Comparison of ENCODE assay signal across 1 cellular context in genomic region chr3:101722394-101723173, GRCh38.
TF ChIP-seq lines count a peak whose summit lies in the region.

No MANE protein-coding gene starts in this region.

TF ChIP-seq in GM12878, 131 proteins besides CTCF, POLR2A, EP300 and RAD21 (continued from another document):
- no peak for TF ChIP-seq CEBPZ (IDR thresholded peaks at IDR 0.05; ENCODE audit: low read depth, low read length)
- peak; percentile 73; the same call in 1 of the 2 replicates for TF ChIP-seq TCF12 (IDR thresholded peaks at IDR 0.05; ENCODE audit: low read depth, low read length)
- TF ChIP-seq RB1 (IDR thresholded peaks at IDR 0.05; ENCODE audit: borderline replicate concordance), result 0 out of 2 replicates have a peak, but pooled peaks have one; percentile 26
- TF ChIP-seq HDAC6 (IDR thresholded peaks at IDR 0.05; ENCODE audit: unreplicated experiment), result no peak
- no peak for TF ChIP-seq TARDBP (IDR thresholded peaks at IDR 0.05; ENCODE audit: borderline replicate concordance)
- TF ChIP-seq SMAD5 (IDR thresholded peaks at IDR 0.05; ENCODE audit: low read depth), result no peak
- peak; percentile 72; the same call in 1 of the 2 replicates for TF ChIP-seq NBN (IDR thresholded peaks at IDR 0.05)
- peak; percentile 73 for TF ChIP-seq GABPA (IDR thresholded peaks at IDR 0.05; ENCODE audit: low read depth)
- peak; percentile 81; the same call in 1 of the 2 replicates for TF ChIP-seq CBX5 (IDR thresholded peaks at IDR 0.05; ENCODE audit: low read depth)
- no peak for TF ChIP-seq NR2C2 (IDR thresholded peaks at IDR 0.05; ENCODE audit: borderline replicate concordance, control insufficient read depth, insufficient read length, low read depth)
- TF ChIP-seq EGR1 (IDR thresholded peaks at IDR 0.05; ENCODE audit: borderline replicate concordance in 1 of 2, low read depth in 2 of 2, low read length in 2 of 2), result no peak
- TF ChIP-seq ESRRA (IDR thresholded peaks at IDR 0.05; ENCODE audit: low read length), result peak; percentile 75; the same call in 1 of the 2 replicates
- peak; percentile 91 for TF ChIP-seq DPF2 (IDR thresholded peaks at IDR 0.05)
- no peak for TF ChIP-seq POU2F2 (IDR thresholded peaks at IDR 0.05; ENCODE audit: borderline replicate concordance, low read depth, low read length)
- TF ChIP-seq IRF5 (IDR thresholded peaks at IDR 0.05; ENCODE audit: borderline replicate concordance), result no peak
- TF ChIP-seq POLR2AphosphoS2 (IDR thresholded peaks at IDR 0.05; ENCODE audit: low read depth, low read length), result no peak
- TF ChIP-seq HSF1 (IDR thresholded peaks at IDR 0.05; ENCODE audit: low read depth, low read length), result no peak
- peak; percentile 88 for TF ChIP-seq IRF4 (IDR thresholded peaks at IDR 0.05; ENCODE audit: low read depth, low read length)
- peak; percentile 59 for TF ChIP-seq RUNX3 (IDR thresholded peaks at IDR 0.05; ENCODE audit: low read length)
- no peak for TF ChIP-seq NR2C1 (IDR thresholded peaks at IDR 0.05)
- no peak for TF ChIP-seq MXI1 (IDR thresholded peaks at IDR 0.05; ENCODE audit: low read depth, low read length)
- peak; percentile 55; the same call in 1 of the 2 replicates for TF ChIP-seq ZBTB40 (IDR thresholded peaks at IDR 0.05; ENCODE audit: borderline replicate concordance)
- no peak for TF ChIP-seq ASH2L (IDR thresholded peaks at IDR 0.05; ENCODE audit: borderline replicate concordance, low read depth)
- TF ChIP-seq ZNF217 (IDR thresholded peaks at IDR 0.05), result peak; percentile 98
- TF ChIP-seq YY1 (IDR thresholded peaks at IDR 0.05; ENCODE audit: low read depth, low read length), result 0 out of 2 replicates have a peak, but pooled peaks have one; percentile 28
- TF ChIP-seq MTA2 (IDR thresholded peaks at IDR 0.05; ENCODE audit: low read depth), result peak; percentile 61
- peak; percentile 48; the same call in 1 of the 2 replicates for TF ChIP-seq RBBP5 (conservative IDR thresholded peaks at IDR 0.05)
- peak; percentile 72 to 73 for TF ChIP-seq IKZF2 (IDR thresholded peaks at IDR 0.05)
- 0 out of 2 replicates have a peak, but pooled peaks have one; percentile 32 for TF ChIP-seq PML (IDR thresholded peaks at IDR 0.05; ENCODE audit: low read length)
- TF ChIP-seq NFIC (IDR thresholded peaks at IDR 0.05; ENCODE audit: low read depth, low read length), result peak; percentile 80
- peak; percentile 58 for TF ChIP-seq NKRF (conservative IDR thresholded peaks at IDR 0.05)
- peak; percentile 99 for TF ChIP-seq SPI1 (IDR thresholded peaks at IDR 0.05; ENCODE audit: borderline replicate concordance, insufficient read depth, low read depth, low read length)
- TF ChIP-seq BACH1 (IDR thresholded peaks at IDR 0.05; ENCODE audit: borderline replicate concordance), result peak; percentile 63; the same call in 1 of the 2 replicates
- no peak for TF ChIP-seq KAT2A (conservative IDR thresholded peaks at IDR 0.05; ENCODE audit: control insufficient read depth, low read depth, low read length)
- 0 out of 2 replicates have a peak, but pooled peaks have one; percentile 17 for TF ChIP-seq PKNOX1 (IDR thresholded peaks at IDR 0.05)
- peak in 1 of 2 experiments; percentile 82; a peak in 2 of 4 replicates for TF ChIP-seq ETV6 (conservative IDR thresholded peaks at IDR 0.05 in 1 of 2, IDR thresholded peaks at IDR 0.05 in 1 of 2; ENCODE audit: borderline replicate concordance in 1 of 2, low read depth in 1 of 2)
- TF ChIP-seq BMI1 (IDR thresholded peaks at IDR 0.05; ENCODE audit: borderline replicate concordance), result no peak; the same call in 1 of the 2 replicates
- TF ChIP-seq USF2 (IDR thresholded peaks at IDR 0.05; ENCODE audit: borderline replicate concordance, low read depth, low read length), result no peak
- TF ChIP-seq POLR2AphosphoS5 (IDR thresholded peaks at IDR 0.05; ENCODE audit: low read length), result no peak
